Comparison of ENCODE assay signal across 8 cellular contexts in genomic region chr7:33807779-33808482, GRCh38.
A peak's percentile ranks its signal among the peaks of the same experiment; 100 is the strongest.
DNase-seq lines count a peak whose midpoint lies in the region; ATAC-seq and TF ChIP-seq lines count a peak whose summit lies in the region.

No MANE protein-coding gene starts in this region.

- no peak overlapping the region for H3K4me3 ChIP-seq in DND-41 (ENCODE audit: low read depth in 1 of 2, low read length in 2 of 2)

- peaks cover 0 to 5% (median 0%) of the 10 kb centered on the region in 5 donors for H3K27me3 Mint-ChIP-seq in naive thymus-derived CD8-positive, alpha-beta T cell

- ATAC-seq in DND-41 (ENCODE audit: insufficient read depth, low read depth) (no peak), left lobe of liver (peak; percentile 54), GM18873 (IDR thresholded peaks at IDR 0.05; ENCODE audit: low FRiP score, unreplicated experiment) (no peak), HG03432 (IDR thresholded peaks at IDR 0.05; ENCODE audit: unreplicated experiment) (no peak)
- no peak for ATAC-seq in naive thymus-derived CD8-positive, alpha-beta T cell

- no peak overlapping the region for H3K27ac Mint-ChIP-seq in naive thymus-derived CD8-positive, alpha-beta T cell

- TF ChIP-seq CTCF in DND-41 (IDR thresholded peaks at IDR 0.05; ENCODE audit: borderline replicate concordance, extremely low read depth, low read length, poor library complexity, severe bottlenecking) (peak; percentile 51), VCaP (conservative IDR thresholded peaks at IDR 0.05) (peak; percentile 23; the same call in 1 of the 2 replicates)

- H3K4me2 ChIP-seq in DND-41 (ENCODE audit: insufficient read depth, low read length), result no peak overlapping the region

- H3K9me3 Mint-ChIP-seq in naive thymus-derived CD8-positive, alpha-beta T cell, result peaks cover 0 to 11% (median 0%) of the 10 kb centered on the region in 9 donors

- no peaks in the 10 kb centered on the region for H3K36me3 ChIP-seq in DND-41 (ENCODE audit: insufficient read depth, low read length)

- no peak overlapping the region for H3K27ac ChIP-seq in DND-41 (ENCODE audit: low read length)
- no peak overlapping the region for H3K27ac ChIP-seq in VCaP

- H3K36me3 Mint-ChIP-seq in naive thymus-derived CD8-positive, alpha-beta T cell, result peaks cover 0 to 4% (median 1%) of the 10 kb centered on the region in 3 donors

- H3K27me3 ChIP-seq in DND-41 (ENCODE audit: insufficient read depth, low read length, poor library complexity), result no peaks in the 10 kb centered on the region

- no peaks in the 10 kb centered on the region for H4K20me1 ChIP-seq in DND-41 (ENCODE audit: insufficient read depth, low read length)

- no peaks in the 10 kb centered on the region for H3K4me1 ChIP-seq in DND-41 (ENCODE audit: insufficient read depth, low read length)

- POLR2A ChIA-PET in naive thymus-derived CD8-positive, alpha-beta T cell (lab: Charles Lee), result no interaction called here

- no peaks in the 10 kb centered on the region for H3K79me2 ChIP-seq in DND-41 (ENCODE audit: insufficient read depth, low read length)

- no peaks in the 10 kb centered on the region for H3K9me3 ChIP-seq in DND-41 (ENCODE audit: insufficient read depth, low read length, severe bottlenecking)

- H2AFZ ChIP-seq in DND-41 (ENCODE audit: low read depth, low read length), result no peak overlapping the region

- DNase-seq in DND-41, result peak; percentile 12
- peak; percentile 92 for DNase-seq in HCEC 1CT
- DNase-seq in left lobe of liver (ENCODE audit: low spot score), result no peak
- DNase-seq in AML-193 (lab: John Stamatoyannopoulos, UW), result no peak
- DNase-seq in naive thymus-derived CD8-positive, alpha-beta T cell, result no peak

- no peak overlapping the region for H3K4me3 Mint-ChIP-seq in naive thymus-derived CD8-positive, alpha-beta T cell

- no peaks in the 10 kb centered on the region for H3K4me1 Mint-ChIP-seq in naive thymus-derived CD8-positive, alpha-beta T cell

- H3K9ac ChIP-seq in DND-41 (ENCODE audit: low read depth, low read length), result no peak overlapping the region

Comparison
In these comparisons a context has a peak if more than half of its experiments do, and no peak if none do; other contexts are left out.
1. DNase-seq: peak in DND-41 (single experiment) and HCEC 1CT (single experiment); none in left lobe of liver (single experiment), AML-193 (0 of 2) and naive thymus-derived CD8-positive, alpha-beta T cell (0 of 10).